20 cellular contexts compared by ENCODE assay signal in genomic region chr21:39616373-39616772, GRCh38. TPM values are rescaled to one million over a fixed set of nuclear protein-coding genes. Genes with fewer than 3 reads are reported as not detected.
DNase-seq lines count a peak whose midpoint lies in the region; ATAC-seq, FAIRE-seq and TF ChIP-seq lines count a peak whose summit lies in the region.
"Had no signal": no experiment of that assay in that cellular context is flagged by ENCODE, and none has a peak within 500 bp of the region (broad histone marks: within the 10 kb centered on the region; RNA-seq: fewer than 3 reads in every experiment).

No MANE protein-coding gene starts in this region.

- H3K36me3 ChIP-seq in BLaER1 treated with 17β-estradiol and CSF1 and Interleukin-3, amounts not matched to agents 10 nM and 100 nM = no peaks in the 10 kb centered on the region
- H3K36me3 ChIP-seq in endocrine pancreas (ENCODE audit: control insufficient read depth, insufficient read depth, low read length) = no peaks in the 10 kb centered on the region
- no peaks in the 10 kb centered on the region for H3K36me3 ChIP-seq in pancreas
- H3K36me3 ChIP-seq: MG63, SJCRH30 had no signal

- WGBS in pancreas, 2 donors = 13% methylated on average over 2 of the region's 2 CpGs

- peak; percentile 20 for FAIRE-seq in pancreas (lab: Jason Lieb, UNC)

- H3K4me3 ChIP-seq in BLaER1 treated with 17β-estradiol and CSF1 and Interleukin-3, amounts not matched to agents 10 nM and 100 nM = no peak overlapping the region
- peak overlapping the region; percentile 54 for H3K4me3 ChIP-seq in endocrine pancreas (ENCODE audit: control insufficient read depth, insufficient read depth, low read length)
- H3K4me3 ChIP-seq in pancreas = no peak overlapping the region
- H3K4me3 ChIP-seq: MG63, SJCRH30 had no signal

- no peak for TF ChIP-seq CTCF in pancreas (IDR thresholded peaks at IDR 0.05)

- ATAC-seq in pancreas (no peak), GM19351 (IDR thresholded peaks at IDR 0.05; ENCODE audit: unreplicated experiment) (no peak)
- ATAC-seq: Panc1 had no signal

- no peaks in the 10 kb centered on the region for H3K27me3 ChIP-seq in BLaER1 treated with 17β-estradiol and CSF1 and Interleukin-3, amounts not matched to agents 10 nM and 100 nM
- H3K27me3 ChIP-seq in endocrine pancreas (ENCODE audit: control insufficient read depth, insufficient read depth, low read length) (no peaks in the 10 kb centered on the region), pancreas (no peaks in the 10 kb centered on the region)
- H3K27me3 ChIP-seq: SJCRH30 had no signal

- DNase-seq in NOMO-1 treated with DMSO at 0.1 percent for 48 hours (lab: John Stamatoyannopoulos, UW; ENCODE audit: unreplicated experiment) = peak; percentile 49
- no peak for DNase-seq in pancreas
- DNase-seq in SKM-1 (lab: John Stamatoyannopoulos, UW; ENCODE audit: unreplicated experiment) = no peak
- DNase-seq in COR-L47 (lab: John Stamatoyannopoulos, UW) = no peak
- no peak for DNase-seq in NCI-H128 (lab: John Stamatoyannopoulos, UW; ENCODE audit: unreplicated experiment)
- DNase-seq: DMS79, H7, HFFc6, IMR-90, MG63, NCI-H1105 treated with DMSO at 0.1 percent for 48 hours, NCI-H1694 treated with DMSO at 0.1 percent for 48 hours, NCI-H510A treated with DMSO at 0.1 percent for 48 hours, NCI-H774, SJCRH30 had no signal

- H3K9ac ChIP-seq in BLaER1 treated with 17β-estradiol and CSF1 and Interleukin-3, amounts not matched to agents 10 nM and 100 nM = no peak overlapping the region
- no peak overlapping the region for H3K9ac ChIP-seq in endocrine pancreas (ENCODE audit: control insufficient read depth, insufficient read depth, low read length)

- intact Hi-C loops in pancreas (cut with DNase I) = no loop called here

- peak overlapping the region; percentile 3 to 57 (median 25); a peak in 17 of 22 replicates for H3K4me2 ChIP-seq in BLaER1 treated with 17β-estradiol and CSF1 and Interleukin-3, amounts not matched to agents 10 nM and 100 nM

- peaks cover 5 to 13% (median 9%) of the 10 kb centered on the region in 10 experiments; a peak in 17 of 20 replicates for H3K4me1 ChIP-seq in BLaER1 treated with 17β-estradiol and CSF1 and Interleukin-3, amounts not matched to agents 10 nM and 100 nM
- H3K4me1 ChIP-seq in endocrine pancreas (ENCODE audit: control insufficient read depth, insufficient read depth, low read length) (peaks cover 19% of the 10 kb centered on the region), pancreas (peaks cover 0 to 6% (median 5%) of the 10 kb centered on the region in 3 donors)
- H3K4me1 ChIP-seq: SJCRH30 had no signal

- H4K20me1 ChIP-seq in BLaER1 treated with 17β-estradiol and CSF1 and Interleukin-3, amounts not matched to agents 10 nM and 100 nM = no peaks in the 10 kb centered on the region

- peaks cover 0 to 19% (median 15%) of the 10 kb centered on the region in 11 experiments; a peak in 15 of 22 replicates for H3K9me3 ChIP-seq in BLaER1 treated with 17β-estradiol and CSF1 and Interleukin-3, amounts not matched to agents 10 nM and 100 nM (replicated peaks in 1 of 11)
- H3K9me3 ChIP-seq in endocrine pancreas (ENCODE audit: control insufficient read depth, low read length) (no peaks in the 10 kb centered on the region), pancreas (no peaks in the 10 kb centered on the region)
- H3K9me3 ChIP-seq: MG63, SJCRH30 had no signal

- H3K27ac ChIP-seq in BLaER1 treated with 17β-estradiol and CSF1 and Interleukin-3, amounts not matched to agents 10 nM and 100 nM = no peak overlapping the region
- H3K27ac ChIP-seq in pancreas = peak overlapping the region in 1 of 4 donors; percentile 47
- H3K27ac ChIP-seq: C4-2B, SJCRH30 had no signal

RNA-seq across cellular contexts. Expression of gene B3GALT5, which starts 3.6 kb away (rescaled TPM):
- total RNA-seq in pancreas = 1 to 10 TPM; 3.0 to 8.1 (median 4.7) TPM
- polyA plus RNA-seq in pancreas = 1 to 10 TPM; 2.0 to 2.6 TPM
